16 cellular contexts compared by ENCODE assay signal in genomic region chr2:241892299-241893137, GRCh38. TPM values are rescaled to one million over a fixed set of nuclear protein-coding genes. Genes with fewer than 3 reads are reported as not detected.
A peak's percentile ranks its signal among the peaks of the same experiment; 100 is the strongest.
DNase-seq lines count a peak whose midpoint lies in the region; ATAC-seq and TF ChIP-seq lines count a peak whose summit lies in the region.
"Had no signal": no experiment of that assay in that cellular context is flagged by ENCODE, and none has a peak within 500 bp of the region (broad histone marks: within the 10 kb centered on the region; RNA-seq: fewer than 3 reads in every experiment).

No MANE protein-coding gene starts in this region.

- peaks cover 0 to 4% of the 10 kb centered on the region in 2 donors for H3K4me1 ChIP-seq in left lung
- peaks cover 0 to 11% (median 0%) of the 10 kb centered on the region in 4 donors for H3K4me1 ChIP-seq in tibial artery

- peaks cover 0 to 15% of the 10 kb centered on the region in 2 donors for H3K36me3 Mint-ChIP-seq in activated naive CD4-positive, alpha-beta T cell treated with anti-CD3 and anti-CD28 coated beads, Interleukin-2, amount 50 U/mL, for 72 hours

- ATAC-seq in activated naive CD4-positive, alpha-beta T cell treated with anti-CD3 and anti-CD28 coated beads, Interleukin-2, amount 50 U/mL, for 72 hours = no peak
- ATAC-seq in left lung (peak; percentile 12), GM21423 (IDR thresholded peaks at IDR 0.05; ENCODE audit: unreplicated experiment) (no peak)

- no peaks in the 10 kb centered on the region for H3K27me3 ChIP-seq in left lung
- H3K27me3 ChIP-seq in tibial artery = no peaks in the 10 kb centered on the region

- H3K4me3 ChIP-seq in left lung (no peak overlapping the region), tibial artery (no peak overlapping the region)
- H3K4me3 ChIP-seq: skin epidermis had no signal

- H3K27ac ChIP-seq in VCaP (peak overlapping the region; percentile 98), left lung (no peak overlapping the region), tibial artery (no peak overlapping the region)

- H3K36me3 ChIP-seq in left lung (no peaks in the 10 kb centered on the region), tibial artery (no peaks in the 10 kb centered on the region)

- peak; percentile 10 for DNase-seq in activated naive CD4-positive, alpha-beta T cell treated with anti-CD3 and anti-CD28 coated beads, Interleukin-2, amount 50 U/mL, for 16 hours
- no peak for DNase-seq in activated naive CD4-positive, alpha-beta T cell treated with anti-CD3 and anti-CD28 coated beads, Interleukin-2, amount 50 U/mL, for 72 hours (ENCODE audit: low spot score in 2 of 2)
- DNase-seq in left lung (peak; percentile 32 to 68), tibial artery (peak; percentile 19 to 60), iPS-NIHi7 (ENCODE audit: extremely low spot score) (no peak), T-helper 1 cell (no peak)
- DNase-seq: GF-D8; MM.1S; NCI-H524 treated with DMSO at 0.1 percent for 48 hours; stimulated activated CD8-positive, alpha-beta memory T cell treated with anti-CD3 and anti-CD28 coated beads, Interleukin-4, amount 100 ng/mL, for 48 hours had no signal

- intact Hi-C loops in left lung (cut with DNase I) (no loop called here), tibial artery (cut with DNase I; ENCODE audit: low total_unique reads) (no loop called here)

- no peak overlapping the region for H3K27ac Mint-ChIP-seq in activated naive CD4-positive, alpha-beta T cell treated with anti-CD3 and anti-CD28 coated beads, Interleukin-2, amount 50 U/mL, for 72 hours
- H3K27ac Mint-ChIP-seq: memory B cell had no signal

- H3K9me3 ChIP-seq in left lung (no peaks in the 10 kb centered on the region), tibial artery (no peaks in the 10 kb centered on the region)

- no peaks in the 10 kb centered on the region for H3K9me3 Mint-ChIP-seq in activated naive CD4-positive, alpha-beta T cell treated with anti-CD3 and anti-CD28 coated beads, Interleukin-2, amount 50 U/mL, for 72 hours
- H3K9me3 Mint-ChIP-seq: central memory CD8-positive, alpha-beta T cell had no signal

- no peak for TF ChIP-seq CTCF in VCaP (conservative IDR thresholded peaks at IDR 0.05)
- TF ChIP-seq CTCF in left lung (IDR thresholded peaks at IDR 0.05) = no peak
- no peak for TF ChIP-seq CTCF in tibial artery (IDR thresholded peaks at IDR 0.05)

RNA-seq across cellular contexts. Expression of gene RTP5, which starts 23.0 kb away (rescaled TPM):
- under 1 TPM in 1 of 2 donors, not detected in 1; 0.09 TPM for total RNA-seq in activated naive CD4-positive, alpha-beta T cell treated with anti-CD3 and anti-CD28 coated beads, Interleukin-2, amount 50 U/mL, for 72 hours
- under 1 TPM in 1 of 2 donors, not detected in 1; 0.10 TPM for total RNA-seq in left lung
- total RNA-seq: T-helper 1 cell treated with Interleukin-12 subunit alpha and Interleukin-12 subunit beta and Interleukin-4 antibody, amounts not matched to agents 30 ng/mL and 1 ng/mL, for 36 hours had no signal

RNA-seq across cellular contexts. Expression of gene PDCD1, which starts 33.8 kb away (rescaled TPM):
- 10 to 100 TPM; 22.5 to 25.4 TPM for total RNA-seq in activated naive CD4-positive, alpha-beta T cell treated with anti-CD3 and anti-CD28 coated beads, Interleukin-2, amount 50 U/mL, for 72 hours
- total RNA-seq in left lung = 1 to 10 TPM; 1.1 TPM

Comparison
In these comparisons a context has a peak if more than half of its experiments do, and no peak if none do; other contexts are left out.
1. DNase-seq: peak in activated naive CD4-positive, alpha-beta T cell treated with anti-CD3 and anti-CD28 coated beads, Interleukin-2, amount 50 U/mL, for 16 hours (single experiment), left lung (2 of 2) and tibial artery (2 of 2); none in activated naive CD4-positive, alpha-beta T cell treated with anti-CD3 and anti-CD28 coated beads, Interleukin-2, amount 50 U/mL, for 72 hours (0 of 2), iPS-NIHi7 (single experiment) and T-helper 1 cell (0 of 5).
2. RNA of gene PDCD1, which starts 33.8 kb away (total RNA-seq): 22.5 to 25.4 TPM in activated naive CD4-positive, alpha-beta T cell treated with anti-CD3 and anti-CD28 coated beads, Interleukin-2, amount 50 U/mL, for 72 hours; 1.1 TPM in left lung; every median in the first group is over 10 times any median in the second.